ENCODE assay signal across 8 cellular contexts in genomic region chr5:154757647-154758406, GRCh38. TPM values are rescaled to one million over a fixed set of nuclear protein-coding genes. Genes with fewer than 3 reads are reported as not detected.
DNase-seq lines count a peak whose midpoint lies in the region; ATAC-seq and TF ChIP-seq lines count a peak whose summit lies in the region.

No MANE protein-coding gene starts in this region.

- H3K36me3 ChIP-seq in brain microvascular endothelial cell (replicated peaks), result no peaks in the 10 kb centered on the region

- DNase-seq in DMS 273 (lab: John Stamatoyannopoulos, UW; ENCODE audit: unreplicated experiment) (peak; percentile 54), DMS 273 treated with DMSO at 0.1 percent for 48 hours (lab: John Stamatoyannopoulos, UW) (no peak), SIG-M5 (lab: John Stamatoyannopoulos, UW) (peak; percentile 67), brain microvascular endothelial cell (no peak), lung microvascular endothelial cell (ENCODE audit: low read depth in 2 of 2) (peak; percentile 17 to 34), dedifferentiated amniotic fluid mesenchymal stem cell (ENCODE audit: extremely low spot score) (no peak)
- peak; percentile 57 for DNase-seq in stimulated activated naive CD4-positive, alpha-beta T cell treated with Interleukin-2 at 50 U/mL for 16 hours (lab: John Stamatoyannopoulos, UW)

- no peak for ATAC-seq in GM19324 (IDR thresholded peaks at IDR 0.05; ENCODE audit: low FRiP score, unreplicated experiment)

- in situ Hi-C loops in brain microvascular endothelial cell (cut with HindIII; ENCODE audit: low pct_ligation_motif_present, low sequenced_read_pairs), result no loop called here

- peak overlapping the region; percentile 87 for H3K4me3 ChIP-seq in brain microvascular endothelial cell (ENCODE audit: low read depth, low read length)

- no peak for TF ChIP-seq CTCF in brain microvascular endothelial cell (IDR thresholded peaks at IDR 0.05; ENCODE audit: low read depth, low read length, missing control alignments)

- H3K27ac ChIP-seq in brain microvascular endothelial cell, result no peak overlapping the region

- no peaks in the 10 kb centered on the region for H3K27me3 ChIP-seq in brain microvascular endothelial cell (replicated peaks)

RNA-seq across cellular contexts. Expression of gene LARP1, which starts 2.6 kb away (rescaled TPM):
- total RNA-seq in lung microvascular endothelial cell, result 26.8 and 33.7 TPM in 2 replicates

Comparison
In these comparisons a context has a peak if more than half of its experiments do, and no peak if none do; other contexts are left out.
1. DNase-seq: peak in DMS 273 (single experiment), SIG-M5 (single experiment), lung microvascular endothelial cell (2 of 2) and stimulated activated naive CD4-positive, alpha-beta T cell treated with Interleukin-2 at 50 U/mL for 16 hours (single experiment); none in DMS 273 treated with DMSO at 0.1 percent for 48 hours (single experiment), brain microvascular endothelial cell (single experiment) and dedifferentiated amniotic fluid mesenchymal stem cell (single experiment).